Comparison of ENCODE assay signal across 9 cellular contexts in the genomic region with DNA sequence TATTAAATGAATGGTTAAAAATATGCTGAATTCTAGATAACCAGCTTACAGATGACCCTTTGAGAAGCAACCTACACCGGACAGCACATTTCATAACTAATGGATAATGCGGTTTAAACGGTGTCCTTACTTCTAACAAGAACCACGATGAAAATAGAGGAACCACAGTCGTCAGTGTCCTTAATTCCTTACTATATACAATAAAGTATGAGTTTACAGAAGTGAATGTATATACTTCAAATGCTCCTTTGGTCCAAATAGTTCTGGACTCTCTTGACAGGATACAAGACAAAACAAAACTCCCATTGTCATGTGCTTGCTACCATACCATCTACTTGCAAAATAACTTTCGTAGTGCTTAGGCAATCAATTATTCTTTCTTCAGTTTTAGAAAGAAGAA. TPM values are rescaled to one million over a fixed set of nuclear protein-coding genes. Genes with fewer than 3 reads are reported as not detected.
DNase-seq lines count a peak whose midpoint lies in the region; ATAC-seq and TF ChIP-seq lines count a peak whose summit lies in the region.
"Had no signal": no experiment of that assay in that cellular context is flagged by ENCODE, and none has a peak within 500 bp of the region (broad histone marks: within the 10 kb centered on the region; RNA-seq: fewer than 3 reads in every experiment).

No MANE protein-coding gene starts in this region.

- peak overlapping the region; percentile 82 for H3K4me3 ChIP-seq in left ventricle myocardium inferior
- H3K4me3 ChIP-seq in hepatocyte, result peak overlapping the region; percentile 59
- peak overlapping the region in 1 of 2 donors; percentile 88 for H3K4me3 ChIP-seq in uterus
- H3K4me3 ChIP-seq in body of pancreas, result peak overlapping the region in 1 of 2 donors; percentile 6

- H3K9me2 ChIP-seq in hepatocyte (replicated peaks; ENCODE audit: insufficient read depth), result no peaks in the 10 kb centered on the region

- WGBS in hepatocyte (ENCODE audit: low lambda C conversion rate, missing lambda C conversion rate), result 94% methylated on average over 6 of the region's 6 CpGs
- WGBS in body of pancreas, 2 donors, result 63 to 78% methylated on average over 6 of the region's 6 CpGs

- H3K4me1 Mint-ChIP-seq in activated CD4-positive, alpha-beta memory T cell treated with anti-CD3 and anti-CD28 coated beads, Interleukin-2, amount 10 ng/mL, durations not matched to agents 7 days and 5 days, result peaks cover 61% of the 10 kb centered on the region
- H3K4me1 Mint-ChIP-seq in type B pancreatic cell (ENCODE audit: unreplicated experiment), result peaks cover 33% of the 10 kb centered on the region

- H3K27ac ChIP-seq in left ventricle myocardium inferior (replicated peaks) (peak overlapping the region; percentile 93), hepatocyte (peak overlapping the region; percentile 99), uterus (no peak overlapping the region), body of pancreas (peak overlapping the region in 2 of 4 donors; percentile 92 to 97)

- CTCF ChIA-PET in activated CD4-positive, alpha-beta memory T cell treated with anti-CD3 and anti-CD28 coated beads, Interleukin-2, amount 10 ng/mL, durations not matched to agents 7 days and 5 days (lab: Charles Lee), result interaction anchor here (0.9 to 1.1 kb wide), 2 partner anchors 85 to 180 kb away, joined by 3 read pairs; no protein-coding TSS in a partner anchor

- no peaks in the 10 kb centered on the region for H3K9me3 ChIP-seq in left ventricle myocardium inferior (replicated peaks)
- H3K9me3 ChIP-seq in hepatocyte (ENCODE audit: low read depth), result no peaks in the 10 kb centered on the region
- no peaks in the 10 kb centered on the region for H3K9me3 ChIP-seq in uterus
- H3K9me3 ChIP-seq in body of pancreas, result no peaks in the 10 kb centered on the region
- H3K9me3 ChIP-seq: gastroesophageal sphincter had no signal

- peaks cover 37% of the 10 kb centered on the region for H3K36me3 Mint-ChIP-seq in activated CD4-positive, alpha-beta memory T cell treated with anti-CD3 and anti-CD28 coated beads, Interleukin-2, amount 10 ng/mL, durations not matched to agents 7 days and 5 days (ENCODE audit: low read depth)
- H3K36me3 Mint-ChIP-seq in type B pancreatic cell, result peaks cover 7% of the 10 kb centered on the region

- H4K20me1 ChIP-seq in hepatocyte (ENCODE audit: insufficient read depth, poor library complexity, severe bottlenecking), result peaks cover 63% of the 10 kb centered on the region

- H3K27me3 ChIP-seq in left ventricle myocardium inferior (ENCODE audit: low read depth), result no peaks in the 10 kb centered on the region
- no peaks in the 10 kb centered on the region for H3K27me3 ChIP-seq in hepatocyte
- H3K27me3 ChIP-seq in uterus, result no peaks in the 10 kb centered on the region
- no peaks in the 10 kb centered on the region for H3K27me3 ChIP-seq in body of pancreas
- H3K27me3 ChIP-seq: gastroesophageal sphincter had no signal

- no peak overlapping the region for H2AFZ ChIP-seq in hepatocyte

- intact Hi-C loops in left ventricle myocardium inferior (cut with micrococcal nuclease), result no loop called here
- intact Hi-C loops in Right ventricle myocardium inferior (cut with DNase I), result loop anchor here (10.0 kb wide), 1 partner anchor 218 kb away; no protein-coding TSS in a partner anchor
- intact Hi-C loops in uterus (cut with DNase I; ENCODE audit: low total_unique reads), result no loop called here
- intact Hi-C loops in body of pancreas (cut with DNase I), result no loop called here

- no peaks in the 10 kb centered on the region for H3K27me3 Mint-ChIP-seq in activated CD4-positive, alpha-beta memory T cell treated with anti-CD3 and anti-CD28 coated beads, Interleukin-2, amount 10 ng/mL, durations not matched to agents 7 days and 5 days
- no peaks in the 10 kb centered on the region for H3K27me3 Mint-ChIP-seq in type B pancreatic cell

- ATAC-seq in Right ventricle myocardium inferior (no peak), body of pancreas (no peak)
- ATAC-seq: gastroesophageal sphincter had no signal

- POLR2A ChIA-PET in activated CD4-positive, alpha-beta memory T cell treated with anti-CD3 and anti-CD28 coated beads, Interleukin-2, amount 10 ng/mL, durations not matched to agents 7 days and 5 days (lab: Charles Lee), result interaction anchor here (1.1 to 1.5 kb wide), 2 partner anchors 23 to 143 kb away, joined by 3 to 4 read pairs; no protein-coding TSS in a partner anchor

- H3K9me3 Mint-ChIP-seq in activated CD4-positive, alpha-beta memory T cell treated with anti-CD3 and anti-CD28 coated beads, Interleukin-2, amount 10 ng/mL, durations not matched to agents 7 days and 5 days, result no peaks in the 10 kb centered on the region
- H3K9me3 Mint-ChIP-seq in type B pancreatic cell, result peaks cover 7% of the 10 kb centered on the region

- peak overlapping the region; percentile 89 for H3K4me3 Mint-ChIP-seq in activated CD4-positive, alpha-beta memory T cell treated with anti-CD3 and anti-CD28 coated beads, Interleukin-2, amount 10 ng/mL, durations not matched to agents 7 days and 5 days
- H3K4me3 Mint-ChIP-seq in type B pancreatic cell, result peak overlapping the region; percentile 46

- H3K4me1 ChIP-seq in left ventricle myocardium inferior (peaks cover 77% of the 10 kb centered on the region), hepatocyte (ENCODE audit: insufficient read depth) (no peaks in the 10 kb centered on the region), uterus (no peaks in the 10 kb centered on the region), body of pancreas (peaks cover 39% of the 10 kb centered on the region)

- H3K27ac Mint-ChIP-seq in activated CD4-positive, alpha-beta memory T cell treated with anti-CD3 and anti-CD28 coated beads, Interleukin-2, amount 10 ng/mL, durations not matched to agents 7 days and 5 days, result peak overlapping the region; percentile 58
- peak overlapping the region; percentile 27 for H3K27ac Mint-ChIP-seq in type B pancreatic cell

- TF ChIP-seq POLR2A in uterus (IDR thresholded peaks at IDR 0.05), result no peak
- TF ChIP-seq POLR2A in body of pancreas (IDR thresholded peaks at IDR 0.05), result no peak

- no peak for TF ChIP-seq CTCF in left ventricle myocardium inferior (IDR thresholded peaks at IDR 0.05; ENCODE audit: borderline replicate concordance)
- no peak for TF ChIP-seq CTCF in hepatocyte (IDR thresholded peaks at IDR 0.05; ENCODE audit: poor library complexity)
- TF ChIP-seq CTCF in type B pancreatic cell (conservative IDR thresholded peaks at IDR 0.05), result no peak
- TF ChIP-seq CTCF in uterus (IDR thresholded peaks at IDR 0.05), result no peak
- TF ChIP-seq CTCF in body of pancreas (IDR thresholded peaks at IDR 0.05), result no peak

- H3K79me2 ChIP-seq in hepatocyte, result peaks cover 63% of the 10 kb centered on the region

- H3K36me3 ChIP-seq in left ventricle myocardium inferior (no peaks in the 10 kb centered on the region), hepatocyte (replicated peaks; ENCODE audit: insufficient read depth, low read depth) (no peaks in the 10 kb centered on the region), uterus (no peaks in the 10 kb centered on the region), body of pancreas (replicated peaks in 1 of 2; ENCODE audit: insufficient read depth in 1 of 2, low read depth in 2 of 2) (no peaks in the 10 kb centered on the region)
- H3K36me3 ChIP-seq: gastroesophageal sphincter had no signal

- no peak for DNase-seq in left ventricle myocardium inferior
- DNase-seq in Right ventricle myocardium inferior (ENCODE audit: missing footprints), result no peak
- DNase-seq in activated CD4-positive, alpha-beta memory T cell treated with anti-CD3 and anti-CD28 coated beads, Interleukin-2, amount 10 ng/mL, durations not matched to agents 7 days and 5 days, result no peak
- DNase-seq in hepatocyte (ENCODE audit: low spot score), result no peak
- no peak for DNase-seq in type B pancreatic cell (ENCODE audit: extremely low spot score, unreplicated experiment)
- DNase-seq in uterus, result no peak
- no peak for DNase-seq in body of pancreas
- no peak for DNase-seq in activated CD4-positive, CD25-positive, alpha-beta regulatory T cell (lab: John Stamatoyannopoulos, UW)

- peak overlapping the region; percentile 73 for H3K4me2 ChIP-seq in hepatocyte

RNA-seq across cellular contexts. Expression of a gene that starts 2.4 kb away (rescaled TPM):
- total RNA-seq in left ventricle myocardium inferior, result 123 TPM
- total RNA-seq in Right ventricle myocardium inferior, result 219 TPM
- total RNA-seq in activated CD4-positive, alpha-beta memory T cell treated with anti-CD3 and anti-CD28 coated beads, Interleukin-2, amount 10 ng/mL, durations not matched to agents 7 days and 5 days, result 100 to 1,000 TPM; 130 to 134 TPM
- 251 and 299 TPM in 2 replicates for total RNA-seq in hepatocyte
- 71.8 and 98.9 TPM in 2 replicates for polyA plus RNA-seq in hepatocyte
- total RNA-seq in type B pancreatic cell (ENCODE audit: low replicate concordance), result 60.0 and 80.6 TPM in 2 replicates
- total RNA-seq in uterus, result 100 to 1,000 TPM in 2 of 4 donors, 10 to 100 TPM in 2; 30.7 to 223 (median 84.1) TPM
- total RNA-seq in body of pancreas, result 10 to 100 TPM; 56.0 to 78.9 TPM

Comparison
In these comparisons a context has a peak if more than half of its experiments do, and no peak if none do; other contexts are left out.
1. H3K27ac ChIP-seq: peak in left ventricle myocardium inferior (single experiment) and hepatocyte (single experiment); none in uterus (0 of 2).